9 cellular contexts compared by ENCODE assay signal in the genomic region with DNA sequence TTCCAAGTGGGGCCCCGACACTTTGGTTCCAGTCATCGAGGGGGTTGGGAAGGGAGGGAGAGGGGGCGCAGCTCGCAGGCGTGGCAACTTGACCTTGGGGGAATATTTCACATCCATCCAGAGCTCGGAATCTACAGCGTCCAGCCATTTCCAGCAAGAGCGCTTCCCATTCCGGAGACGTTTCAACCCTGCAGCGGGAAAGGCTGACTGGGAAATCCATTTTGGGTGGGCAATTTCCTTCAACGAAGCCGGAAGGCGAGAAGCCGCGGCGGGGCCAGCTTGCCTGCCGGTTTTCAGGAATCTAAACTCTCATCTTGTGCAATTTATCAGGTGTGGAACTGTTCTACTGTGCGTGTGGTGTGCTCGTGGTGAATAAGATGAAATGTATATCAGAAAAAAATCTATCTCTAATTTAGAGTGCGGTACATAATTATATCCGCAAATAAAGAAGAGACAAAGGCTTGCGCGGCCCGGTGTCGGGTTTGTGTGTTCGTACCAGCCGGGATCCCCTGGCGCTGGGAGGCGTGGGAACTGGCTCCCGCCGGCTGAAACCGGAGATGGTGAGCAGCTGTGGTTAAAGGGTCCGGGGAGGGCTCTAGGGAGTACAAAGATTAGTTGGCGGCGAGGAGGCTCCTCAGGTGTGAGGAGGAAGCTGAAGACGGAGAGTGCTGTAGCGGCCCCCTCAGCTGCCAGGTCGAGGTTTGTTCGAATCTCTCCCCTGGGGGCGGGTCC. TPM values are rescaled to one million over a fixed set of nuclear protein-coding genes. Genes with fewer than 3 reads are reported as not detected.
DNase-seq lines count a peak whose midpoint lies in the region; TF ChIP-seq lines count a peak whose summit lies in the region.
"Had no signal": no experiment of that assay in that cellular context is flagged by ENCODE, and none has a peak within 500 bp of the region (broad histone marks: within the 10 kb centered on the region; RNA-seq: fewer than 3 reads in every experiment).

No MANE protein-coding gene starts in this region.

- peaks cover 4% of the 10 kb centered on the region for H3K36me3 Mint-ChIP-seq in activated naive CD4-positive, alpha-beta T cell treated with anti-CD3 and anti-CD28 coated beads, Interleukin-2, amount 50 U/mL, for 24 hours
- H3K36me3 Mint-ChIP-seq in MCF 10A (ENCODE audit: insufficient read depth, unreplicated experiment): no peaks in the 10 kb centered on the region

- peak overlapping the region; percentile 70 for H2AFZ ChIP-seq in neuron (ENCODE audit: low read depth, low read length)

- POLR2A ChIA-PET in MCF 10A (lab: Yijun Ruan, JAX): interaction anchor here (1.0 kb wide), 1 partner anchor 10 kb away, joined by 3 read pairs; no protein-coding TSS in a partner anchor

- no peak for TF ChIP-seq CTCF in MCF 10A (IDR thresholded peaks at IDR 0.05; ENCODE audit: unreplicated experiment)

- H3K27me3 Mint-ChIP-seq in activated naive CD4-positive, alpha-beta T cell treated with anti-CD3 and anti-CD28 coated beads, Interleukin-2, amount 50 U/mL, for 24 hours: peaks cover 69% of the 10 kb centered on the region
- peaks cover 93% of the 10 kb centered on the region for H3K27me3 Mint-ChIP-seq in MCF 10A (ENCODE audit: insufficient read depth, unreplicated experiment)

- no TSS peak for BruUV-seq in MCF 10A (replicated peaks; lab: Mats Ljungman, UMichigan)

- CTCF ChIA-PET in MCF 10A (lab: Yijun Ruan, JAX): interaction anchor here (0.7 to 6.0 kb wide), 10 partner anchors 10 to 1247 kb away, joined by 3 to 71 read pairs (median 3); a partner anchor contains a TSS

- H3K4me3 Mint-ChIP-seq in activated naive CD4-positive, alpha-beta T cell treated with anti-CD3 and anti-CD28 coated beads, Interleukin-2, amount 50 U/mL, for 24 hours: peak overlapping the region; percentile 57
- H3K4me3 Mint-ChIP-seq in MCF 10A (ENCODE audit: unreplicated experiment): no peak overlapping the region

- peaks cover 13% of the 10 kb centered on the region for H3K4me1 ChIP-seq in neuron (ENCODE audit: insufficient read depth, low read length)

- H3K4me1 Mint-ChIP-seq in activated naive CD4-positive, alpha-beta T cell treated with anti-CD3 and anti-CD28 coated beads, Interleukin-2, amount 50 U/mL, for 24 hours: peaks cover 65% of the 10 kb centered on the region
- peaks cover 6% of the 10 kb centered on the region for H3K4me1 Mint-ChIP-seq in MCF 10A (ENCODE audit: insufficient read depth, unreplicated experiment)

- H3K4me3 ChIP-seq in neuron (ENCODE audit: low read length): peak overlapping the region; percentile 32
- H3K4me3 ChIP-seq: SK-N-MC had no signal

- H3K27ac Mint-ChIP-seq in activated naive CD4-positive, alpha-beta T cell treated with anti-CD3 and anti-CD28 coated beads, Interleukin-2, amount 50 U/mL, for 24 hours: peak overlapping the region; percentile 36
- no peak overlapping the region for H3K27ac Mint-ChIP-seq in MCF 10A (ENCODE audit: low read depth, unreplicated experiment)

- H3K36me3 ChIP-seq in neuron (ENCODE audit: insufficient read depth, low read length): no peaks in the 10 kb centered on the region

- H3K9me3 ChIP-seq in neuron (ENCODE audit: low read length): peaks cover 6% of the 10 kb centered on the region

- DNase-seq in NCI-H510A (lab: John Stamatoyannopoulos, UW): peak; percentile 37
- DNase-seq in NCI-H510A treated with DMSO at 0.1 percent for 48 hours (lab: John Stamatoyannopoulos, UW): no peak
- DNase-seq in NCI-H146 treated with DMSO at 0.1 percent for 48 hours (lab: John Stamatoyannopoulos, UW; ENCODE audit: unreplicated experiment): peak; percentile 64
- no peak for DNase-seq in GDM1 (lab: John Stamatoyannopoulos, UW)
- DNase-seq in MCF 10A (ENCODE audit: unreplicated experiment): no peak
- no peak for DNase-seq in posterior cingulate gyrus

- intact Hi-C loops in MCF 10A (cut with micrococcal nuclease): no loop called here
- intact Hi-C loops in posterior cingulate gyrus (cut with DNase I): no loop called here

- H3K9me3 Mint-ChIP-seq in activated naive CD4-positive, alpha-beta T cell treated with anti-CD3 and anti-CD28 coated beads, Interleukin-2, amount 50 U/mL, for 24 hours: no peaks in the 10 kb centered on the region
- H3K9me3 Mint-ChIP-seq in MCF 10A (ENCODE audit: unreplicated experiment): no peaks in the 10 kb centered on the region

- peaks cover 72% of the 10 kb centered on the region for H3K27me3 ChIP-seq in neuron (ENCODE audit: insufficient read depth, low read length)

RNA-seq across cellular contexts. Expression of a gene that starts 4.8 kb away (rescaled TPM):
- not detected in 2 replicates for total RNA-seq in MCF 10A (2022)

RNA-seq across cellular contexts. Expression of a gene that starts 19.2 kb away (rescaled TPM):
- total RNA-seq in MCF 10A (2022): 6.0 and 6.9 TPM in 2 replicates

Comparison
In these comparisons a context has a peak if more than half of its experiments do, and no peak if none do; other contexts are left out.
1. DNase-seq: peak in NCI-H510A (single experiment) and NCI-H146 treated with DMSO at 0.1 percent for 48 hours (single experiment); none in NCI-H510A treated with DMSO at 0.1 percent for 48 hours (single experiment), GDM1 (single experiment), MCF 10A (single experiment) and posterior cingulate gyrus (0 of 10).